Comparison of ENCODE assay signal across 13 cellular contexts in genomic region chr19:5587071-5587455, GRCh38. TPM values are rescaled to one million over a fixed set of nuclear protein-coding genes. Genes with fewer than 3 reads are reported as not detected.
A peak's percentile ranks its signal among the peaks of the same experiment; 100 is the strongest.
DNase-seq lines count a peak whose midpoint lies in the region; ATAC-seq and TF ChIP-seq lines count a peak whose summit lies in the region.
"Had no signal": no experiment of that assay in that cellular context is flagged by ENCODE, and none has a peak within 500 bp of the region (broad histone marks: within the 10 kb centered on the region; RNA-seq: fewer than 3 reads in every experiment).

No MANE protein-coding gene starts in this region.

- H3K36me3 ChIP-seq in BLaER1 treated with 17β-estradiol and CSF1 and Interleukin-3, amounts not matched to agents 10 nM and 100 nM = peaks cover 61 to 87% (median 71%) of the 10 kb centered on the region in 11 experiments
- H3K36me3 ChIP-seq in GM23338 (ENCODE audit: insufficient read depth) = peaks cover 10% of the 10 kb centered on the region
- H3K36me3 ChIP-seq in neural progenitor cell = no peaks in the 10 kb centered on the region

- ATAC-seq in GM23338 (no peak), GM18502 (IDR thresholded peaks at IDR 0.05; ENCODE audit: poor library complexity, unreplicated experiment) (no peak), GM19395 (IDR thresholded peaks at IDR 0.05; ENCODE audit: unreplicated experiment) (no peak)
- no peak for ATAC-seq in activated T-helper 17 cell treated with anti-CD3 and anti-CD28 coated beads, Interleukin-2, amount 50 U/mL, for 72 hours (replicated peaks)
- ATAC-seq: Right ventricle myocardium inferior had no signal

- H3K79me2 ChIP-seq in GM23338 (replicated peaks; ENCODE audit: insufficient read depth) = no peaks in the 10 kb centered on the region; the same call in 1 of the 2 replicates
- no peaks in the 10 kb centered on the region for H3K79me2 ChIP-seq in neural progenitor cell (ENCODE audit: low read depth)

- H3K27me3 ChIP-seq in BLaER1 treated with 17β-estradiol and CSF1 and Interleukin-3, amounts not matched to agents 10 nM and 100 nM = no peaks in the 10 kb centered on the region
- H3K27me3 ChIP-seq in GM23338 (ENCODE audit: insufficient read depth) (no peaks in the 10 kb centered on the region), neural progenitor cell (no peaks in the 10 kb centered on the region)

- H4K20me1 ChIP-seq in BLaER1 treated with 17β-estradiol and CSF1 and Interleukin-3, amounts not matched to agents 10 nM and 100 nM = peaks cover 18 to 97% (median 79%) of the 10 kb centered on the region in 11 experiments
- peaks cover 3% of the 10 kb centered on the region; the same call in 1 of the 2 replicates for H4K20me1 ChIP-seq in GM23338 (replicated peaks; ENCODE audit: insufficient read depth)
- H4K20me1 ChIP-seq in neural progenitor cell (ENCODE audit: low read depth) = peaks cover 13% of the 10 kb centered on the region

- H3K4me2 ChIP-seq in BLaER1 treated with 17β-estradiol and CSF1 and Interleukin-3, amounts not matched to agents 10 nM and 100 nM = peak overlapping the region; percentile 78 to 97 (median 91); a peak in 21 of 22 replicates
- H3K4me2 ChIP-seq in GM23338 = no peak overlapping the region
- no peak overlapping the region for H3K4me2 ChIP-seq in neural progenitor cell

- no peaks in the 10 kb centered on the region for H3K9me2 ChIP-seq in GM23338 (ENCODE audit: insufficient read depth)

- DNase-seq in GM23338 (ENCODE audit: low spot score) (no peak), neural progenitor cell (ENCODE audit: low spot score) (no peak), putamen (ENCODE audit: low spot score) (no peak)
- DNase-seq: EL, HCEC 1CT, NCI-H1092 treated with DMSO at 0.1 percent for 48 hours, NCI-H1694 treated with DMSO at 0.1 percent for 48 hours had no signal

- H3K36me3 Mint-ChIP-seq in GM23338 (ENCODE audit: low read depth) (peaks cover 44% of the 10 kb centered on the region), neural progenitor cell (peaks cover 18% of the 10 kb centered on the region)
- peaks cover 69% of the 10 kb centered on the region for H3K36me3 Mint-ChIP-seq in activated T-helper 17 cell treated with anti-CD3 and anti-CD28 coated beads, Interleukin-2, amount 50 U/mL, for 72 hours (ENCODE audit: low read depth)

- no peaks in the 10 kb centered on the region; the same call in 2 of the 3 replicates for H3K9me3 Mint-ChIP-seq in GM23338
- no peaks in the 10 kb centered on the region for H3K9me3 Mint-ChIP-seq in activated T-helper 17 cell treated with anti-CD3 and anti-CD28 coated beads, Interleukin-2, amount 50 U/mL, for 72 hours
- H3K9me3 Mint-ChIP-seq in neural progenitor cell = no peaks in the 10 kb centered on the region

- no peak for TF ChIP-seq CTCF in GM23338 (conservative IDR thresholded peaks at IDR 0.05; ENCODE audit: low read depth in 2 of 2)
- no peak for TF ChIP-seq CTCF in neural progenitor cell (IDR thresholded peaks at IDR 0.05)

- H2AFZ ChIP-seq in GM23338 = no peak overlapping the region
- H2AFZ ChIP-seq in neural progenitor cell (replicated peaks) = no peak overlapping the region

- H3F3A ChIP-seq in GM23338 (replicated peaks; ENCODE audit: low read depth) = peaks cover 8% of the 10 kb centered on the region
- H3F3A ChIP-seq in neural progenitor cell (ENCODE audit: low read depth) = peaks cover 19% of the 10 kb centered on the region

- H3K4me1 Mint-ChIP-seq in GM23338 = peaks cover 39% of the 10 kb centered on the region
- H3K4me1 Mint-ChIP-seq in activated T-helper 17 cell treated with anti-CD3 and anti-CD28 coated beads, Interleukin-2, amount 50 U/mL, for 72 hours = peaks cover 9% of the 10 kb centered on the region
- peaks cover 26% of the 10 kb centered on the region for H3K4me1 Mint-ChIP-seq in neural progenitor cell

- H3K27ac Mint-ChIP-seq in GM23338 (no peak overlapping the region), neural progenitor cell (no peak overlapping the region)
- H3K27ac Mint-ChIP-seq in activated T-helper 17 cell treated with anti-CD3 and anti-CD28 coated beads, Interleukin-2, amount 50 U/mL, for 72 hours = peak overlapping the region; percentile 30

- H3K27me3 Mint-ChIP-seq in GM23338 (ENCODE audit: insufficient read depth, low read depth, poor library complexity) (peaks cover 9% of the 10 kb centered on the region), neural progenitor cell (ENCODE audit: insufficient read depth, low read depth) (no peaks in the 10 kb centered on the region)
- H3K27me3 Mint-ChIP-seq in activated T-helper 17 cell treated with anti-CD3 and anti-CD28 coated beads, Interleukin-2, amount 50 U/mL, for 72 hours = no peaks in the 10 kb centered on the region

- H3K4me1 ChIP-seq in BLaER1 treated with 17β-estradiol and CSF1 and Interleukin-3, amounts not matched to agents 10 nM and 100 nM = peaks cover 27 to 69% (median 59%) of the 10 kb centered on the region in 10 experiments
- H3K4me1 ChIP-seq in GM23338 (ENCODE audit: insufficient read depth) = peaks cover 14% of the 10 kb centered on the region; the same call in 1 of the 2 replicates
- H3K4me1 ChIP-seq in neural progenitor cell = peaks cover 18% of the 10 kb centered on the region

- H3K9me3 ChIP-seq in BLaER1 treated with 17β-estradiol and CSF1 and Interleukin-3, amounts not matched to agents 10 nM and 100 nM (replicated peaks in 1 of 11) = no peaks in the 10 kb centered on the region
- H3K9me3 ChIP-seq in neural progenitor cell (ENCODE audit: low read depth) = no peaks in the 10 kb centered on the region

- H3K4me3 Mint-ChIP-seq in GM23338 = no peak overlapping the region; the same call in 2 of the 3 replicates
- H3K4me3 Mint-ChIP-seq in activated T-helper 17 cell treated with anti-CD3 and anti-CD28 coated beads, Interleukin-2, amount 50 U/mL, for 72 hours = no peak overlapping the region
- H3K4me3 Mint-ChIP-seq in neural progenitor cell = no peak overlapping the region

- H3K4me3 ChIP-seq in BLaER1 treated with 17β-estradiol and CSF1 and Interleukin-3, amounts not matched to agents 10 nM and 100 nM = no peak overlapping the region
- H3K4me3 ChIP-seq in GM23338 (no peak overlapping the region), neural progenitor cell (no peak overlapping the region)

- peak overlapping the region in 5 of 11 experiments; percentile 33 to 74 (median 67); a peak in 5 of 22 replicates for H3K9ac ChIP-seq in BLaER1 treated with 17β-estradiol and CSF1 and Interleukin-3, amounts not matched to agents 10 nM and 100 nM
- no peak overlapping the region for H3K9ac ChIP-seq in neural progenitor cell

- peak overlapping the region in 5 of 11 experiments; percentile 48 to 84 (median 76); a peak in 7 of 22 replicates for H3K27ac ChIP-seq in BLaER1 treated with 17β-estradiol and CSF1 and Interleukin-3, amounts not matched to agents 10 nM and 100 nM
- H3K27ac ChIP-seq in GM23338 (ENCODE audit: low read depth) (0 out of 2 replicates have a peak overlapping the region, but pooled peaks have one; percentile 86), neural progenitor cell (peak overlapping the region; percentile 88)

TF ChIP-seq in GM23338, 12 proteins besides CTCF, POLR2A, EP300 and RAD21 (continues in another document):
- TF ChIP-seq CREB1 (CRISPR knock-in tag; IDR thresholded peaks at IDR 0.05; ENCODE audit: low read depth) = no peak
- no peak for TF ChIP-seq EZH2 (IDR thresholded peaks at IDR 0.05; ENCODE audit: low read depth, unreplicated experiment)
- no peak for TF ChIP-seq REST (IDR thresholded peaks at IDR 0.05; ENCODE audit: unreplicated experiment)
- no peak for TF ChIP-seq STAT1 (IDR thresholded peaks at IDR 0.05; ENCODE audit: unreplicated experiment)

RNA-seq across cellular contexts. Expression of gene TINCR, which starts 19.3 kb away (rescaled TPM):
- 0.97 and 3.9 TPM in 2 replicates for total RNA-seq in GM23338 (2014; rRNA removed; shearing (Covaris generic))
- 0.42 and 0.94 TPM in 2 replicates for polyA plus RNA-seq in GM23338 (2016; fragmentation: Nextera tagmentation; extraction: Ambion mirVana)
- total RNA-seq in activated T-helper 17 cell treated with anti-CD3 and anti-CD28 coated beads, Interleukin-2, amount 50 U/mL, for 72 hours = 1 to 10 TPM in 1 of 2 donors, under 1 TPM in 1; 0.48 to 2.4 TPM
- total RNA-seq in neural progenitor cell (ENCODE audit: low replicate concordance) = 1.8 and 3.5 TPM in 2 replicates
- total RNA-seq: HT-29, Right ventricle myocardium inferior had no signal

RNA-seq across cellular contexts. Expression of gene SAFB2, which starts 35.5 kb away (rescaled TPM):
- 29.6 and 37.7 TPM in 2 replicates for total RNA-seq in GM23338 (2014; rRNA removed; shearing (Covaris generic))
- polyA plus RNA-seq in GM23338 (2016; fragmentation: Nextera tagmentation; extraction: Ambion mirVana) = 102 and 110 TPM in 2 replicates
- total RNA-seq in activated T-helper 17 cell treated with anti-CD3 and anti-CD28 coated beads, Interleukin-2, amount 50 U/mL, for 72 hours = 100 to 1,000 TPM; 126 to 159 TPM
- total RNA-seq in neural progenitor cell (ENCODE audit: low replicate concordance) = 45.2 and 53.3 TPM in 2 replicates

RNA-seq across cellular contexts. Expression of gene SAFB, which starts 35.8 kb away (rescaled TPM):
- 82.2 and 109 TPM in 2 replicates for total RNA-seq in GM23338 (2014; rRNA removed; shearing (Covaris generic))
- polyA plus RNA-seq in GM23338 (2016; fragmentation: Nextera tagmentation; extraction: Ambion mirVana) = 76.5 and 85.2 TPM in 2 replicates
- 100 to 1,000 TPM; 119 to 124 TPM for total RNA-seq in activated T-helper 17 cell treated with anti-CD3 and anti-CD28 coated beads, Interleukin-2, amount 50 U/mL, for 72 hours
- total RNA-seq in neural progenitor cell (ENCODE audit: low replicate concordance) = 57.9 and 89.2 TPM in 2 replicates

Comparison
In these comparisons a context has a peak if more than half of its experiments do, and no peak if none do; other contexts are left out.
1. H3K4me2 ChIP-seq: peak in BLaER1 treated with 17β-estradiol and CSF1 and Interleukin-3, amounts not matched to agents 10 nM and 100 nM (11 of 11); none in GM23338 (single experiment) and neural progenitor cell (single experiment).